In genomic region chr12:1595026-1595561, GRCh38 we compare ENCODE assay signal across 8 cellular contexts. TPM values are rescaled to one million over a fixed set of nuclear protein-coding genes. Genes with fewer than 3 reads are reported as not detected.
DNase-seq lines count a peak whose midpoint lies in the region; ATAC-seq and TF ChIP-seq lines count a peak whose summit lies in the region.

No MANE protein-coding gene starts in this region.

- TF ChIP-seq CTCF in smooth muscle cell (IDR thresholded peaks at IDR 0.05; ENCODE audit: borderline replicate concordance, insufficient read depth, poor library complexity, severe bottlenecking) = no peak

- POLR2A ChIA-PET in activated naive CD8-positive, alpha-beta T cell treated with anti-CD3 and anti-CD28 coated beads, Interleukin-2, amount 10 ng/mL, durations not matched to agents 7 days and 5 days (lab: Charles Lee) = interaction anchor here (0.6 to 1.2 kb wide), 6 partner anchors 8 to 843 kb away, joined by 3 to 5 read pairs (median 4); partner anchors contain the start of gene WNK1

- no peaks in the 10 kb centered on the region for H3K36me3 ChIP-seq in smooth muscle cell (ENCODE audit: low read depth)

- H3K4me1 Mint-ChIP-seq in activated naive CD8-positive, alpha-beta T cell treated with anti-CD3 and anti-CD28 coated beads, Interleukin-2, amount 10 ng/mL, durations not matched to agents 7 days and 5 days = peaks cover 34% of the 10 kb centered on the region

- H3K27ac ChIP-seq in smooth muscle cell (ENCODE audit: low read depth) = peak overlapping the region; percentile 74

- no peaks in the 10 kb centered on the region for H3K27me3 Mint-ChIP-seq in activated naive CD8-positive, alpha-beta T cell treated with anti-CD3 and anti-CD28 coated beads, Interleukin-2, amount 10 ng/mL, durations not matched to agents 7 days and 5 days

- H3K27me3 ChIP-seq in smooth muscle cell (ENCODE audit: low read depth) = no peaks in the 10 kb centered on the region

- peaks cover 33% of the 10 kb centered on the region for H3K4me1 ChIP-seq in smooth muscle cell (ENCODE audit: low read depth)

- H3K79me2 ChIP-seq in smooth muscle cell (ENCODE audit: low read depth) = peaks cover 15% of the 10 kb centered on the region

- peak overlapping the region; percentile 65 for H3K9ac ChIP-seq in smooth muscle cell (ENCODE audit: low read depth)

- peak overlapping the region; percentile 91 for H3K27ac Mint-ChIP-seq in activated naive CD8-positive, alpha-beta T cell treated with anti-CD3 and anti-CD28 coated beads, Interleukin-2, amount 10 ng/mL, durations not matched to agents 7 days and 5 days

- peaks cover 20% of the 10 kb centered on the region for H3F3A ChIP-seq in smooth muscle cell (ENCODE audit: low read depth)

- H4K20me1 ChIP-seq in smooth muscle cell (ENCODE audit: low read depth) = peaks cover 38% of the 10 kb centered on the region

- peak overlapping the region; percentile 95 for H2AFZ ChIP-seq in smooth muscle cell (ENCODE audit: low read depth)

- H3K4me3 ChIP-seq in iPS-11a (ENCODE audit: low read depth, low read length) = peak overlapping the region; percentile 59
- H3K4me3 ChIP-seq in smooth muscle cell = peak overlapping the region; percentile 67

- peaks cover 15% of the 10 kb centered on the region for H3K36me3 Mint-ChIP-seq in activated naive CD8-positive, alpha-beta T cell treated with anti-CD3 and anti-CD28 coated beads, Interleukin-2, amount 10 ng/mL, durations not matched to agents 7 days and 5 days

- no peaks in the 10 kb centered on the region for H3K9me3 Mint-ChIP-seq in activated naive CD8-positive, alpha-beta T cell treated with anti-CD3 and anti-CD28 coated beads, Interleukin-2, amount 10 ng/mL, durations not matched to agents 7 days and 5 days

- peak overlapping the region; percentile 87 for H3K4me3 Mint-ChIP-seq in activated naive CD8-positive, alpha-beta T cell treated with anti-CD3 and anti-CD28 coated beads, Interleukin-2, amount 10 ng/mL, durations not matched to agents 7 days and 5 days

- WGBS in smooth muscle cell (ENCODE audit: low lambda C conversion rate) = 14% methylated on average over 19 of the region's 19 CpGs

- H3K4me2 ChIP-seq in smooth muscle cell = peak overlapping the region; percentile 96

- no peak for ATAC-seq in activated naive CD8-positive, alpha-beta T cell treated with anti-CD3 and anti-CD28 coated beads, Interleukin-2, amount 10 ng/mL, durations not matched to agents 7 days and 5 days (ENCODE audit: low read depth)
- no peak for ATAC-seq in HG02852 (IDR thresholded peaks at IDR 0.05; ENCODE audit: unreplicated experiment)

- DNase-seq in stimulated activated CD4-positive, alpha-beta T cell treated with anti-CD3 and anti-CD28 coated beads, Interleukin-4, amount 100 ng/mL, for 24 hours = peak; percentile 12
- DNase-seq in stimulated activated CD4-positive, alpha-beta T cell treated with anti-CD3 and anti-CD28 coated beads, Interleukin-2, amount 100 ng/mL, for 24 hours = no peak
- DNase-seq in activated naive CD8-positive, alpha-beta T cell treated with anti-CD3 and anti-CD28 coated beads, Interleukin-2, amount 10 ng/mL, durations not matched to agents 7 days and 5 days = no peak
- no peak for DNase-seq in smooth muscle cell (lab: John Stamatoyannopoulos, UW; ENCODE audit: unreplicated experiment)
- DNase-seq in islet precursor cell = no peak
- DNase-seq in NCI-H510A treated with DMSO at 0.1 percent for 48 hours (lab: John Stamatoyannopoulos, UW) = no peak

- no peaks in the 10 kb centered on the region for H3K9me3 ChIP-seq in smooth muscle cell (replicated peaks; ENCODE audit: low read depth)

RNA-seq across cellular contexts. Expression of gene FBXL14, which starts 0.7 kb away (rescaled TPM):
- total RNA-seq in activated naive CD8-positive, alpha-beta T cell treated with anti-CD3 and anti-CD28 coated beads, Interleukin-2, amount 10 ng/mL, durations not matched to agents 7 days and 5 days = 10 to 100 TPM; 33.7 to 34.8 TPM
- total RNA-seq in smooth muscle cell = 7.4 and 9.3 TPM in 2 replicates
- 5.0 and 6.6 TPM in 2 replicates for polyA plus RNA-seq in smooth muscle cell

RNA-seq across cellular contexts. Expression of gene WNT5B, which starts 33.9 kb away (rescaled TPM):
- total RNA-seq in activated naive CD8-positive, alpha-beta T cell treated with anti-CD3 and anti-CD28 coated beads, Interleukin-2, amount 10 ng/mL, durations not matched to agents 7 days and 5 days = not detected
- total RNA-seq in smooth muscle cell = 8.4 and 11.5 TPM in 2 replicates
- polyA plus RNA-seq in smooth muscle cell = 31.7 and 39.7 TPM in 2 replicates
